In the genomic region with DNA sequence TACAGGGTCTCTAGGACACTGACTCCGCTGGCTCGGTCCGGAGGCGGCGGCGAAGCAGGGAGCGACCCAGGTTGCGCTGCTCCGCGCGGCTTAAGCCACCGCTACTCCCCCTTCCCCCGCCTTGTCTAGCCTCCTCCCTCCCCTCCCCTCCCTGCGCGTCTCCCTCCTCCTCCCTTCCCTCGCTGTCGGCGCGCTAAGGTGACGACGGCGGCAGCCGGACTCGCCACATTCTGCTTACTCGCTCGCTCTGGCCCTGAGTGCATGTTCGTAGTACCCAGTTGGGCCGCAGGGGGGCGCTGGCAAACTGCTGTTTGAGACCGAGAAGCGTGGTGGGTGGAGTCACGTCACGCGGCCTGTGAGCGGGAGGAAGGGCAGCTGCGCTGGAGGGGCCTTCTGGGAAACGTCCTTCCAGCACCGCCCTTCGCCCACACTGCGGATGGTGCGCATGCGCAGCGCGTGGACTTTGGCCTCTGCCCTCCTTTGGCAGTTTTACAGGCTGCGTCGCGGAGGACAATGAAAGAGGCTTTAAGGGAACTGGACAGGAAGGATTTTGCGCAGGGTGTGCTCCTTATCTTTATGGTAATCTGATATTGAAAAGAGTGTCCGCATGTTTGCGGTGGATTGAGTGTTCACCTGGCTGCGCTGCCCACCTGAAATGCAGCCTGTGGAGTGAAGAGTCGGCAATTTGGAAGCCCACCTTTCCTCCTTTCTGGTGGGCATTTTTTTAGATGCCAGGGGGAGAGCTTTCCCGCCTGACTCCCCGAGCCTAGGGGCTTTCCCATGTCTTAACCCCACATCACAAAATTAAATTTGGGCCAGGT, we compare ENCODE assay signal across 8 cellular contexts. TPM values are rescaled to one million over a fixed set of nuclear protein-coding genes. Genes with fewer than 3 reads are reported as not detected.
DNase-seq lines count a peak whose midpoint lies in the region; ATAC-seq and TF ChIP-seq lines count a peak whose summit lies in the region.

Gene SCAF11 (minus strand): TSS at position 107 of the 821 bp plus-strand sequence. CDS start 26,407 bp downstream, outside the sequence.

- ATAC-seq in GM18498 (IDR thresholded peaks at IDR 0.05; ENCODE audit: unreplicated experiment) (peak; percentile 75), HG02938 (IDR thresholded peaks at IDR 0.05; ENCODE audit: unreplicated experiment) (peak; percentile 57), T-helper 17 cell (peak; percentile 83)

- H3K27ac ChIP-seq in left ventricle myocardium inferior (replicated peaks), result peak within 1 kb of the TSS; percentile 99

- H3K27ac Mint-ChIP-seq in T-helper 17 cell (peak within 1 kb of the TSS; percentile 100), progenitor cell of endocrine pancreas (peak within 1 kb of the TSS; percentile 99)

- DNase-seq in NCI-H1694 treated with DMSO at 0.1 percent for 48 hours (lab: John Stamatoyannopoulos, UW) (peak; percentile 96), T-helper 17 cell (peak; percentile 100), amygdala (lab: John Stamatoyannopoulos, UW) (peak; percentile 98 to 100 (median 100)), left ventricle myocardium inferior (peak; percentile 100), progenitor cell of endocrine pancreas (ENCODE audit: low spot score, unreplicated experiment) (peak; percentile 100), ureter (ENCODE audit: low spot score) (peak; percentile 100)

- peak within 1 kb of the TSS; percentile 93 for H3K4me3 ChIP-seq in left ventricle myocardium inferior

- H3K4me1 Mint-ChIP-seq in T-helper 17 cell (peaks cover 49% of the 10 kb centered on the region), progenitor cell of endocrine pancreas (ENCODE audit: low read depth) (peaks cover 36% of the 10 kb centered on the region)

- H3K36me3 ChIP-seq in left ventricle myocardium inferior, result no peaks in the 10 kb centered on the region

- H3K4me1 ChIP-seq in left ventricle myocardium inferior, result peaks cover 70% of the 10 kb centered on the region

- H3K36me3 Mint-ChIP-seq in T-helper 17 cell (ENCODE audit: low read depth), result peaks cover 12% of the 10 kb centered on the region
- H3K36me3 Mint-ChIP-seq in progenitor cell of endocrine pancreas (ENCODE audit: insufficient read depth), result peaks cover 11% of the 10 kb centered on the region

- H3K27me3 ChIP-seq in left ventricle myocardium inferior (ENCODE audit: low read depth), result no peaks in the 10 kb centered on the region

- H3K4me3 Mint-ChIP-seq in T-helper 17 cell, result peak within 1 kb of the TSS; percentile 99
- H3K4me3 Mint-ChIP-seq in progenitor cell of endocrine pancreas (ENCODE audit: low read depth), result peak within 1 kb of the TSS; percentile 89

- H3K9me3 Mint-ChIP-seq in progenitor cell of endocrine pancreas (ENCODE audit: low read depth), result no peaks in the 10 kb centered on the region

- no peaks in the 10 kb centered on the region for H3K27me3 Mint-ChIP-seq in T-helper 17 cell
- H3K27me3 Mint-ChIP-seq in progenitor cell of endocrine pancreas, result no peaks in the 10 kb centered on the region

- TF ChIP-seq CTCF in left ventricle myocardium inferior (IDR thresholded peaks at IDR 0.05; ENCODE audit: borderline replicate concordance) (peak; percentile 93), progenitor cell of endocrine pancreas (IDR thresholded peaks at IDR 0.05; ENCODE audit: unreplicated experiment) (peak; percentile 91)

- H3K9me3 ChIP-seq in T-helper 17 cell (ENCODE audit: control insufficient read depth, low read length, poor library complexity, severe bottlenecking), result no peaks in the 10 kb centered on the region
- no peaks in the 10 kb centered on the region for H3K9me3 ChIP-seq in left ventricle myocardium inferior (replicated peaks)

- intact Hi-C loops in left ventricle myocardium inferior (cut with micrococcal nuclease), result no loop called here

RNA-seq across cellular contexts. Expression of gene SCAF11, which starts in this region (rescaled TPM):
- total RNA-seq in T-helper 17 cell (100 to 1,000 TPM; 165 to 166 TPM), left ventricle myocardium inferior (90.7 TPM), progenitor cell of endocrine pancreas (104 and 113 TPM in 2 replicates), ureter (163 TPM)

Comparison
In these comparisons a context has a peak if more than half of its experiments do, and no peak if none do; other contexts are left out.
1. Peak in every context shown above with its lines: DNase-seq, ATAC-seq, H3K4me3 ChIP-seq and H3K27ac ChIP-seq.